Comparison of ENCODE assay signal across 2 cellular contexts in genomic region chr19:41928754-41929535, GRCh38.
TF ChIP-seq lines count a peak whose summit lies in the region.

No MANE protein-coding gene starts in this region.

TF ChIP-seq in SK-N-SH, 30 proteins besides CTCF, POLR2A, EP300 and RAD21 (continued from another document):
- TF ChIP-seq RXRA (IDR thresholded peaks at IDR 0.05; ENCODE audit: borderline replicate concordance, low read depth) = no peak
- no peak for TF ChIP-seq NFIC (IDR thresholded peaks at IDR 0.05; ENCODE audit: borderline replicate concordance)

TF ChIP-seq in SK-N-SH treated with all-trans-retinoic acid at 6 μM for 48 hours, 23 proteins besides CTCF, POLR2A, EP300 and RAD21 (continued from another document):
- TF ChIP-seq TSHZ2 (CRISPR knock-in tag; IDR thresholded peaks at IDR 0.05) = no peak
- no peak for TF ChIP-seq OSR1 (CRISPR knock-in tag; IDR thresholded peaks at IDR 0.05)
- TF ChIP-seq ISL1 (CRISPR knock-in tag; IDR thresholded peaks at IDR 0.05) = no peak
- no peak for TF ChIP-seq TCF4 (CRISPR knock-in tag; IDR thresholded peaks at IDR 0.05; ENCODE audit: borderline replicate concordance)
- TF ChIP-seq BACH2 (CRISPR knock-in tag; IDR thresholded peaks at IDR 0.05; ENCODE audit: borderline replicate concordance) = no peak
- no peak for TF ChIP-seq TOX (CRISPR knock-in tag; IDR thresholded peaks at IDR 0.05; ENCODE audit: borderline replicate concordance)
- no peak for TF ChIP-seq PATZ1 (CRISPR knock-in tag; IDR thresholded peaks at IDR 0.05; ENCODE audit: borderline replicate concordance)
